In genomic region chr4:139632739-139633138, GRCh38 we compare ENCODE assay signal across 1 cellular context.
TF ChIP-seq lines count a peak whose summit lies in the region.

No MANE protein-coding gene starts in this region.

TF ChIP-seq in K562, 482 proteins besides CTCF, POLR2A, EP300 and RAD21:
- TF ChIP-seq FOXJ2 (tag; IDR thresholded peaks at IDR 0.05) = 0 out of 2 replicates have a peak, but pooled peaks have one; percentile 14
TF ChIP-seq in K562: peak in this region for 1; not testable (repeated sequence) for 481.
